ENCODE assay signal across 23 cellular contexts in the genomic region with DNA sequence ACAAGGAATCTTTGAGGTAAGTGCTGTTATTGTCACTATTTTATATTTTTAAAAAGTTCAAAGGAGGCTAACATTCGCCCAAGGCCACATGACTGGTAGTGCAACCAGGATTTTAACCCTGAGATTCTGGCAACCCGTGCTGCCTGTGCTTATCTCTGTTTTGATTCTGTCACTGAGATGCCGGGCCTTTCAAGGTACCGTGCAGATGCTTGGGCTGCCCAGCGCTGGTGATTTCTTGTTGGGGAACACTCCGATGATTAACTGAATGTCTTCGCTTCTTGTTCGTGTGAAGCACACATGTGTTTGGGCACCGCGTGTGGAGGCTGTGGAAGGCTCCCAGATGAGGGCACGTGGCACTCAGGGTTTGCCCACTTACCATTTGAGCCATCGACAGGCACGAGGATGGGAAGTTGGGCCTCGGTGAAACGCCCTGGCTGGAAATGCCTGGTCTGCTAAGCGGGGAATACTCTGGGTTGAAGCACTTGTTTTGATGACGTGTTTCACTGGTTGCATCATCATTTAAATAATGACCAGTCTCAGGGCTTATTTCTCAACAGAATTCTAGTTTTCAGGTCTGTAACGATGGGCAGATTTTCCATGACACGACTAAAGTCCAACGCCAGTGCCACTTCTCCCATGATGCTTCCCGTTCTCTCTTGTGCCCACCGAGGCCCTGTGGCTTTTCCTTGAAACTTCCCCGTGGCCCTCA.
DNase-seq lines count a peak whose midpoint lies in the region; ATAC-seq and TF ChIP-seq lines count a peak whose summit lies in the region.
"Had no signal": no experiment of that assay in that cellular context is flagged by ENCODE, and none has a peak within 500 bp of the region (broad histone marks: within the 10 kb centered on the region; RNA-seq: fewer than 3 reads in every experiment).

No MANE protein-coding gene starts in this region.

- H3K27me3 ChIP-seq in esophagus muscularis mucosa (no peaks in the 10 kb centered on the region), smooth muscle cell (ENCODE audit: low read depth) (no peaks in the 10 kb centered on the region)
- H3K27me3 ChIP-seq: ascending aorta, sigmoid colon, upper lobe of left lung had no signal

- H2AFZ ChIP-seq in smooth muscle cell (ENCODE audit: low read depth): no peak overlapping the region

- TF ChIP-seq CTCF in esophagus muscularis mucosa (IDR thresholded peaks at IDR 0.05) (no peak), smooth muscle cell (IDR thresholded peaks at IDR 0.05; ENCODE audit: borderline replicate concordance, insufficient read depth, poor library complexity, severe bottlenecking) (no peak)

- no peaks in the 10 kb centered on the region for H3K79me2 ChIP-seq in smooth muscle cell (ENCODE audit: low read depth)

- peak overlapping the region; percentile 89 for H3K27ac Mint-ChIP-seq in activated naive CD4-positive, alpha-beta T cell treated with anti-CD3 and anti-CD28 coated beads, Interleukin-2, amount 50 U/mL, for 24 hours
- H3K27ac Mint-ChIP-seq in activated T-helper 17 cell treated with anti-CD3 and anti-CD28 coated beads, Interleukin-2, amount 50 U/mL, for 72 hours: peak overlapping the region; percentile 88

- no peaks in the 10 kb centered on the region for H4K20me1 ChIP-seq in smooth muscle cell (ENCODE audit: low read depth)

- no peaks in the 10 kb centered on the region for H3K27me3 Mint-ChIP-seq in activated naive CD4-positive, alpha-beta T cell treated with anti-CD3 and anti-CD28 coated beads, Interleukin-2, amount 50 U/mL, for 24 hours
- no peaks in the 10 kb centered on the region for H3K27me3 Mint-ChIP-seq in activated T-helper 17 cell treated with anti-CD3 and anti-CD28 coated beads, Interleukin-2, amount 50 U/mL, for 72 hours

- peaks cover 6% of the 10 kb centered on the region for H3K9me3 Mint-ChIP-seq in activated naive CD4-positive, alpha-beta T cell treated with anti-CD3 and anti-CD28 coated beads, Interleukin-2, amount 50 U/mL, for 24 hours
- H3K9me3 Mint-ChIP-seq in activated T-helper 17 cell treated with anti-CD3 and anti-CD28 coated beads, Interleukin-2, amount 50 U/mL, for 72 hours: no peaks in the 10 kb centered on the region

- H3K4me3 ChIP-seq in esophagus muscularis mucosa: no peak overlapping the region
- H3K4me3 ChIP-seq in smooth muscle cell: no peak overlapping the region
- H3K4me3 ChIP-seq: ascending aorta, lower lobe of right lung, sigmoid colon, SK-N-MC, upper lobe of left lung had no signal

- H3K4me2 ChIP-seq in smooth muscle cell: no peak overlapping the region

- intact Hi-C loops in esophagus muscularis mucosa (cut with DNase I): no loop called here

- no peak for TF ChIP-seq POLR2A in esophagus muscularis mucosa (IDR thresholded peaks at IDR 0.05; ENCODE audit: low read depth)

- WGBS in esophagus muscularis mucosa: 92% methylated on average over 23 of the region's 23 CpGs
- WGBS in smooth muscle cell (ENCODE audit: low lambda C conversion rate): 94% methylated on average over 23 of the region's 23 CpGs

- H3K9me3 ChIP-seq in esophagus muscularis mucosa (no peaks in the 10 kb centered on the region), smooth muscle cell (replicated peaks; ENCODE audit: low read depth) (no peaks in the 10 kb centered on the region)
- H3K9me3 ChIP-seq: ascending aorta, lower lobe of right lung, sigmoid colon, upper lobe of left lung had no signal

- peaks cover 9% of the 10 kb centered on the region for H3K36me3 Mint-ChIP-seq in activated naive CD4-positive, alpha-beta T cell treated with anti-CD3 and anti-CD28 coated beads, Interleukin-2, amount 50 U/mL, for 24 hours
- peaks cover 6% of the 10 kb centered on the region for H3K36me3 Mint-ChIP-seq in activated T-helper 17 cell treated with anti-CD3 and anti-CD28 coated beads, Interleukin-2, amount 50 U/mL, for 72 hours (ENCODE audit: low read depth)

- no peak for TF ChIP-seq EP300 in esophagus muscularis mucosa (IDR thresholded peaks at IDR 0.05)

- DNase-seq in activated naive CD4-positive, alpha-beta T cell treated with anti-CD3 and anti-CD28 coated beads, Interleukin-2, amount 50 U/mL, for 16 hours: no peak
- DNase-seq in esophagus muscularis mucosa (ENCODE audit: extremely low spot score) (peak; percentile 26), smooth muscle cell (lab: John Stamatoyannopoulos, UW; ENCODE audit: unreplicated experiment) (no peak), NCI-H1930 (lab: John Stamatoyannopoulos, UW) (no peak), cerebellar nuclear complex (lab: John Stamatoyannopoulos, UW) (no peak), AG08396 (ENCODE audit: low spot score) (no peak)
- DNase-seq: activated CD8-positive, alpha-beta memory T cell treated with anti-CD3 and anti-CD28 coated beads, Interleukin-2, amount 50 U/mL, for 48 hours; activated gamma-delta T cell; caudate nucleus; dermis blood vessel endothelial cell; DMS153; lower lobe of right lung; NCI-H1105; NCI-H2029 treated with DMSO at 0.1 percent for 48 hours; NCI-H226; NCI-H774; sigmoid colon had no signal

- H3K36me3 ChIP-seq in esophagus muscularis mucosa (no peaks in the 10 kb centered on the region), smooth muscle cell (ENCODE audit: low read depth) (no peaks in the 10 kb centered on the region)
- H3K36me3 ChIP-seq: ascending aorta, lower lobe of right lung, sigmoid colon, upper lobe of left lung had no signal

- H3K4me1 ChIP-seq in esophagus muscularis mucosa (no peaks in the 10 kb centered on the region), smooth muscle cell (ENCODE audit: low read depth) (peaks cover 11% of the 10 kb centered on the region)
- H3K4me1 ChIP-seq: ascending aorta, upper lobe of left lung had no signal

- H3F3A ChIP-seq in smooth muscle cell (ENCODE audit: low read depth): no peaks in the 10 kb centered on the region

- no peak overlapping the region for H3K27ac ChIP-seq in esophagus muscularis mucosa (replicated peaks in 1 of 4)
- H3K27ac ChIP-seq in smooth muscle cell (ENCODE audit: low read depth): no peak overlapping the region
- H3K27ac ChIP-seq: ascending aorta, C4-2B, lower lobe of right lung, sigmoid colon, SK-N-MC had no signal

- no peak overlapping the region for H3K9ac ChIP-seq in smooth muscle cell (ENCODE audit: low read depth)

- H3K4me3 Mint-ChIP-seq in activated naive CD4-positive, alpha-beta T cell treated with anti-CD3 and anti-CD28 coated beads, Interleukin-2, amount 50 U/mL, for 24 hours: no peak overlapping the region
- peak overlapping the region; percentile 72 for H3K4me3 Mint-ChIP-seq in activated T-helper 17 cell treated with anti-CD3 and anti-CD28 coated beads, Interleukin-2, amount 50 U/mL, for 72 hours

- no peak for ATAC-seq in activated T-helper 17 cell treated with anti-CD3 and anti-CD28 coated beads, Interleukin-2, amount 50 U/mL, for 72 hours (replicated peaks)
- ATAC-seq: lower lobe of right lung had no signal

- H3K4me1 Mint-ChIP-seq in activated naive CD4-positive, alpha-beta T cell treated with anti-CD3 and anti-CD28 coated beads, Interleukin-2, amount 50 U/mL, for 24 hours: peaks cover 86% of the 10 kb centered on the region
- H3K4me1 Mint-ChIP-seq in activated T-helper 17 cell treated with anti-CD3 and anti-CD28 coated beads, Interleukin-2, amount 50 U/mL, for 72 hours: peaks cover 47% of the 10 kb centered on the region
